20 cellular contexts compared by ENCODE assay signal in the genomic region with DNA sequence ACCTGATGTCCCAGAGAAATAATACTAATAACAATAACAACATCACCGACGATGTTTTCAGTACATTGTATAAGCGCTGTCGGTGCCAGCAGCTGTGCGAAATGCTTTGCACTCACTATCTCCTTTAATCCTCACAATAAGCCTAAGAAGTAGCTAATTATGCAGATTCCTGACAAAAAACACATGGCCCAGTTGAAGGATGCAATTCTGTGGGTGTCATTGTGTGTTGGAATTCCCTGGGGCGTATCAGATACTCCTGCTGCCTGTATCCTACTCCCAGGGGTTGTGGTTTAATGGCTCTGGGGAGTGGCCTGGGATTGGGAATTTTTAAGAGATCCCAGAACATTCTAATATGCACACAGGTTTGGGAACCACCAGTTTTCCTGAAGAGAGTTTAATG.
DNase-seq lines count a peak whose midpoint lies in the region; ATAC-seq and TF ChIP-seq lines count a peak whose summit lies in the region.
"Had no signal": no experiment of that assay in that cellular context is flagged by ENCODE, and none has a peak within 500 bp of the region (broad histone marks: within the 10 kb centered on the region; RNA-seq: fewer than 3 reads in every experiment).

No MANE protein-coding gene starts in this region.

- no peak overlapping the region for H3K4me3 Mint-ChIP-seq in activated CD4-positive, alpha-beta memory T cell treated with anti-CD3 and anti-CD28 coated beads for 36 hours
- H3K4me3 Mint-ChIP-seq in activated CD4-positive, alpha-beta memory T cell treated with anti-CD3 and anti-CD28 coated beads, Interleukin-2, amount 10 ng/mL, durations not matched to agents 7 days and 5 days, result no peak overlapping the region
- peak overlapping the region; percentile 37 to 47 for H3K4me3 Mint-ChIP-seq in stimulated activated naive B cell treated with anti-CD40 and anti-IgM and Interleukin-4, amounts not matched to agents 10 μg/mL and 1 μg/mL and 100 μg/mL, for 72 hours
- H3K4me3 Mint-ChIP-seq: CD14-positive monocyte, type B pancreatic cell had no signal

- no peaks in the 10 kb centered on the region for H3K27me3 ChIP-seq in OCI-LY3 (ENCODE audit: low read depth, low read length)
- H3K27me3 ChIP-seq: MG63, ovary had no signal

- H3K4me1 ChIP-seq in OCI-LY3 (ENCODE audit: low read length), result peaks cover 92% of the 10 kb centered on the region

- peaks cover 72% of the 10 kb centered on the region for H3K4me1 Mint-ChIP-seq in activated CD4-positive, alpha-beta memory T cell treated with anti-CD3 and anti-CD28 coated beads for 36 hours (ENCODE audit: low read depth)
- peaks cover 35% of the 10 kb centered on the region for H3K4me1 Mint-ChIP-seq in activated CD4-positive, alpha-beta memory T cell treated with anti-CD3 and anti-CD28 coated beads, Interleukin-2, amount 10 ng/mL, durations not matched to agents 7 days and 5 days
- peaks cover 75 to 90% of the 10 kb centered on the region in 2 donors for H3K4me1 Mint-ChIP-seq in stimulated activated naive B cell treated with anti-CD40 and anti-IgM and Interleukin-4, amounts not matched to agents 10 μg/mL and 1 μg/mL and 100 μg/mL, for 72 hours

- H3K9ac ChIP-seq in OCI-LY3 (ENCODE audit: low read length), result no peak overlapping the region

- H3K79me2 ChIP-seq in OCI-LY3 (ENCODE audit: low read length), result no peaks in the 10 kb centered on the region

- H3K9me3 Mint-ChIP-seq in activated CD4-positive, alpha-beta memory T cell treated with anti-CD3 and anti-CD28 coated beads for 36 hours, result no peaks in the 10 kb centered on the region
- no peaks in the 10 kb centered on the region for H3K9me3 Mint-ChIP-seq in activated CD4-positive, alpha-beta memory T cell treated with anti-CD3 and anti-CD28 coated beads, Interleukin-2, amount 10 ng/mL, durations not matched to agents 7 days and 5 days
- peaks cover 0 to 4% of the 10 kb centered on the region in 2 donors for H3K9me3 Mint-ChIP-seq in stimulated activated naive B cell treated with anti-CD40 and anti-IgM and Interleukin-4, amounts not matched to agents 10 μg/mL and 1 μg/mL and 100 μg/mL, for 72 hours
- H3K9me3 Mint-ChIP-seq: CD14-positive monocyte, type B pancreatic cell had no signal

- no peak overlapping the region for H2AFZ ChIP-seq in OCI-LY3 (ENCODE audit: low read depth, low read length)

- no peak for DNase-seq in activated CD4-positive, alpha-beta memory T cell treated with anti-CD3 and anti-CD28 coated beads for 36 hours
- no peak for DNase-seq in activated CD4-positive, alpha-beta memory T cell treated with anti-CD3 and anti-CD28 coated beads, Interleukin-2, amount 10 ng/mL, durations not matched to agents 7 days and 5 days
- DNase-seq in fibroblast of villous mesenchyme (ENCODE audit: low read depth) (peak; percentile 83), inferior parietal cortex (ENCODE audit: extremely low spot score) (no peak), NCI-H1105 treated with DMSO at 0.1 percent for 48 hours (lab: John Stamatoyannopoulos, UW) (no peak)
- no peak for DNase-seq in stimulated activated naive B cell treated with anti-CD40 and anti-IgM and Interleukin-4, amounts not matched to agents 10 μg/mL and 1 μg/mL and 100 μg/mL, for 72 hours
- DNase-seq: activated gamma-delta T cell, dermis blood vessel endothelial cell, DND-41, MG63, NCI-H187 treated with DMSO at 0.1 percent for 48 hours, NCI-H526 treated with DMSO at 0.1 percent for 48 hours, PC-3 had no signal

- no peak overlapping the region for H3K27ac ChIP-seq in OCI-LY3 (ENCODE audit: low read length)
- H3K27ac ChIP-seq: ovary had no signal

- peak overlapping the region; percentile 4 for H3K27ac Mint-ChIP-seq in activated CD4-positive, alpha-beta memory T cell treated with anti-CD3 and anti-CD28 coated beads for 36 hours
- H3K27ac Mint-ChIP-seq in activated CD4-positive, alpha-beta memory T cell treated with anti-CD3 and anti-CD28 coated beads, Interleukin-2, amount 10 ng/mL, durations not matched to agents 7 days and 5 days, result no peak overlapping the region
- peak overlapping the region; percentile 98 for H3K27ac Mint-ChIP-seq in stimulated activated naive B cell treated with anti-CD40 and anti-IgM and Interleukin-4, amounts not matched to agents 10 μg/mL and 1 μg/mL and 100 μg/mL, for 72 hours
- H3K27ac Mint-ChIP-seq: type B pancreatic cell had no signal

- no peaks in the 10 kb centered on the region for H4K20me1 ChIP-seq in OCI-LY3 (ENCODE audit: insufficient read depth, low read length)

- no peaks in the 10 kb centered on the region for H3K36me3 ChIP-seq in OCI-LY3 (replicated peaks; ENCODE audit: low read depth, low read length)
- H3K36me3 ChIP-seq: MG63, ovary had no signal

- no peaks in the 10 kb centered on the region for H3K36me3 Mint-ChIP-seq in activated CD4-positive, alpha-beta memory T cell treated with anti-CD3 and anti-CD28 coated beads for 36 hours
- H3K36me3 Mint-ChIP-seq in activated CD4-positive, alpha-beta memory T cell treated with anti-CD3 and anti-CD28 coated beads, Interleukin-2, amount 10 ng/mL, durations not matched to agents 7 days and 5 days (ENCODE audit: low read depth), result no peaks in the 10 kb centered on the region
- peaks cover 0 to 5% of the 10 kb centered on the region in 2 donors for H3K36me3 Mint-ChIP-seq in stimulated activated naive B cell treated with anti-CD40 and anti-IgM and Interleukin-4, amounts not matched to agents 10 μg/mL and 1 μg/mL and 100 μg/mL, for 72 hours
- H3K36me3 Mint-ChIP-seq: CD14-positive monocyte, type B pancreatic cell had no signal

- POLR2A ChIA-PET in activated CD4-positive, alpha-beta memory T cell treated with anti-CD3 and anti-CD28 coated beads for 36 hours (lab: Charles Lee), result no interaction called here
- POLR2A ChIA-PET in activated CD4-positive, alpha-beta memory T cell treated with anti-CD3 and anti-CD28 coated beads, Interleukin-2, amount 10 ng/mL, durations not matched to agents 7 days and 5 days (lab: Charles Lee), result no interaction called here

- CTCF ChIA-PET in activated CD4-positive, alpha-beta memory T cell treated with anti-CD3 and anti-CD28 coated beads for 36 hours (lab: Charles Lee), result interaction anchor here (1.4 kb wide), 1 partner anchor 26 kb away, joined by 3 read pairs; no protein-coding TSS in a partner anchor
- CTCF ChIA-PET in activated CD4-positive, alpha-beta memory T cell treated with anti-CD3 and anti-CD28 coated beads, Interleukin-2, amount 10 ng/mL, durations not matched to agents 7 days and 5 days (lab: Charles Lee), result no interaction called here

- ATAC-seq in stimulated activated naive B cell treated with anti-CD40 and anti-IgM and Interleukin-4, amounts not matched to agents 10 μg/mL and 1 μg/mL and 100 μg/mL, for 72 hours (replicated peaks), result no peak
- no peak for ATAC-seq in HG03159 (IDR thresholded peaks at IDR 0.05; ENCODE audit: unreplicated experiment)
- ATAC-seq: A549, PC-3 had no signal

- H3K4me2 ChIP-seq in OCI-LY3 (ENCODE audit: low read length), result peak overlapping the region; percentile 17
- H3K4me2 ChIP-seq: A549 had no signal

- no peaks in the 10 kb centered on the region for H3K9me3 ChIP-seq in OCI-LY3 (ENCODE audit: insufficient read depth, low read length)
- H3K9me3 ChIP-seq: A549, MG63, ovary had no signal

- intact Hi-C loops in activated CD4-positive, alpha-beta memory T cell treated with anti-CD3 and anti-CD28 coated beads for 36 hours (cut with micrococcal nuclease), result no loop called here

- no peaks in the 10 kb centered on the region for H3K27me3 Mint-ChIP-seq in activated CD4-positive, alpha-beta memory T cell treated with anti-CD3 and anti-CD28 coated beads for 36 hours
- H3K27me3 Mint-ChIP-seq in activated CD4-positive, alpha-beta memory T cell treated with anti-CD3 and anti-CD28 coated beads, Interleukin-2, amount 10 ng/mL, durations not matched to agents 7 days and 5 days, result no peaks in the 10 kb centered on the region
- H3K27me3 Mint-ChIP-seq in stimulated activated naive B cell treated with anti-CD40 and anti-IgM and Interleukin-4, amounts not matched to agents 10 μg/mL and 1 μg/mL and 100 μg/mL, for 72 hours, result no peaks in the 10 kb centered on the region
- H3K27me3 Mint-ChIP-seq: type B pancreatic cell had no signal

- TF ChIP-seq CTCF in OCI-LY3 (IDR thresholded peaks at IDR 0.05; ENCODE audit: low read depth, low read length) (no peak), fibroblast of villous mesenchyme (IDR thresholded peaks at IDR 0.05; ENCODE audit: insufficient read depth, low read depth, low read length) (no peak)

- H3K4me3 ChIP-seq in OCI-LY3 (ENCODE audit: low read length) (no peak overlapping the region), fibroblast of villous mesenchyme (ENCODE audit: low read depth, low read length) (no peak overlapping the region)
- H3K4me3 ChIP-seq: A549, MG63, ovary, skin epidermis had no signal

Comparison
In these comparisons a context has a peak if more than half of its experiments do, and no peak if none do; other contexts are left out.
1. H3K4me3 Mint-ChIP-seq: peak in stimulated activated naive B cell treated with anti-CD40 and anti-IgM and Interleukin-4, amounts not matched to agents 10 μg/mL and 1 μg/mL and 100 μg/mL, for 72 hours (2 of 2); none in activated CD4-positive, alpha-beta memory T cell treated with anti-CD3 and anti-CD28 coated beads for 36 hours (single experiment) and activated CD4-positive, alpha-beta memory T cell treated with anti-CD3 and anti-CD28 coated beads, Interleukin-2, amount 10 ng/mL, durations not matched to agents 7 days and 5 days (single experiment).